ENCODE assay signal across 1 cellular context in genomic region chr14:77616454-77617229, GRCh38.
TF ChIP-seq lines count a peak whose summit lies in the region.

Gene SPTLC2 (minus strand): TSS chr14:77616637. CDS start chr14:77616579, 58 bp downstream.

TF ChIP-seq in HepG2, 621 proteins besides CTCF, POLR2A, EP300 and RAD21 (continued from another document):
- TF ChIP-seq HNRNPK (IDR thresholded peaks at IDR 0.05; ENCODE audit: low read depth, low read length, poor library complexity, severe bottlenecking): peak; percentile 30
- peak; percentile 51; the same call in 1 of the 2 replicates for TF ChIP-seq ZNF773 (CRISPR knock-in tag; IDR thresholded peaks at IDR 0.05; ENCODE audit: borderline replicate concordance)
- TF ChIP-seq ZNF75D (CRISPR knock-in tag; IDR thresholded peaks at IDR 0.05; ENCODE audit: borderline replicate concordance): no peak
- 0 out of 2 replicates have a peak, but pooled peaks have one; percentile 13 for TF ChIP-seq CBX5 (CRISPR knock-in tag; IDR thresholded peaks at IDR 0.05; ENCODE audit: borderline replicate concordance)
- no peak; the same call in 1 of the 2 replicates for TF ChIP-seq PITX1 (CRISPR knock-in tag; IDR thresholded peaks at IDR 0.05)
- TF ChIP-seq IRF2 (CRISPR knock-in tag; IDR thresholded peaks at IDR 0.05): no peak
- TF ChIP-seq ZNF367 (CRISPR knock-in tag; IDR thresholded peaks at IDR 0.05; ENCODE audit: borderline replicate concordance): no peak
- no peak for TF ChIP-seq NR2F2 (IDR thresholded peaks at IDR 0.05; ENCODE audit: borderline replicate concordance, low read depth)
- TF ChIP-seq AGO2 (optimal IDR thresholded peaks at IDR 0.05; ENCODE audit: low read depth, low read length): peak; percentile 67
- no peak; the same call in 1 of the 2 replicates for TF ChIP-seq RFX5 (IDR thresholded peaks at IDR 0.05; ENCODE audit: low read depth, low read length)
- TF ChIP-seq ZNF614 (CRISPR knock-in tag; IDR thresholded peaks at IDR 0.05; ENCODE audit: borderline replicate concordance): peak; percentile 68; the same call in 1 of the 2 replicates
- peak; percentile 93; the same call in 1 of the 2 replicates for TF ChIP-seq ZBTB26 (CRISPR knock-in tag; IDR thresholded peaks at IDR 0.05; ENCODE audit: borderline replicate concordance)
- TF ChIP-seq ZNF770 (CRISPR knock-in tag; IDR thresholded peaks at IDR 0.05): peak; percentile 73
- TF ChIP-seq ARNTL (CRISPR knock-in tag; IDR thresholded peaks at IDR 0.05): 0 out of 2 replicates have a peak, but pooled peaks have one; percentile 24
- TF ChIP-seq GMEB2 (CRISPR knock-in tag; IDR thresholded peaks at IDR 0.05; ENCODE audit: low read depth): no peak
- TF ChIP-seq RNF219 (CRISPR knock-in tag; IDR thresholded peaks at IDR 0.05): no peak
- peak; percentile 69 for TF ChIP-seq SKI (IDR thresholded peaks at IDR 0.05; ENCODE audit: partially characterized antibody)
- no peak for TF ChIP-seq ONECUT2 (CRISPR knock-in tag; IDR thresholded peaks at IDR 0.05)
- no peak for TF ChIP-seq ISL2 (CRISPR knock-in tag; IDR thresholded peaks at IDR 0.05)
- peak; percentile 79 for TF ChIP-seq TAF1 (CRISPR knock-in tag; IDR thresholded peaks at IDR 0.05)
- no peak for TF ChIP-seq ZNF644 (CRISPR knock-in tag; IDR thresholded peaks at IDR 0.05; ENCODE audit: low read depth)
- TF ChIP-seq THRA (CRISPR knock-in tag; IDR thresholded peaks at IDR 0.05; ENCODE audit: borderline replicate concordance): peak; percentile 37; the same call in 1 of the 2 replicates
- 0 out of 2 replicates have a peak, but pooled peaks have one; percentile 53 for TF ChIP-seq NR0B2 (CRISPR knock-in tag; IDR thresholded peaks at IDR 0.05)
TF ChIP-seq in HepG2: peak in this region for 207.
